ENCODE assay signal across 1 cellular context in the genomic region with DNA sequence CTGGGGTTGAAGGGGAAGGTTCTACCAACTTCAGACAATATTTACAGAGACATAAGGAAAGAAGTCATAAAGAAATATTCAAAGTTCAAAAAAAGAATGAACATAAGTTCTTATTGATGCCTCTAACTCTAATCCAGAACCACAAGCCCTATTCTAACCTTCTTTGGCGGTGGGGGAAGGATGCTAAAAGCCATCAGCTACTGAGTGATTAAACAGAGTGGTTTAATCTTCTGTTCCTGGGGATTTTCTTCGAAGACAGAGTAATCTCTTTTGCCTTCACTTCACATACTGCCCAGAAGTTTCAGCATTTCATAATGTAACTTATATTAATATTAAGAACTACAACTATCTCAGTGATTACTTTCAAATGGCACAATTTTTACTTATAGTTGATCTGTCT.
TF ChIP-seq lines count a peak whose summit lies in the region.

No MANE protein-coding gene starts in this region.

TF ChIP-seq in endothelial cell of umbilical vein, 7 proteins besides CTCF, POLR2A, EP300 and RAD21:
- TF ChIP-seq MYC (IDR thresholded peaks at IDR 0.05; ENCODE audit: low read depth, low read length): no peak
- no peak for TF ChIP-seq POLR2AphosphoS5 (IDR thresholded peaks at IDR 0.05; ENCODE audit: insufficient read depth, low read depth, low read length)
- TF ChIP-seq GATA2 (IDR thresholded peaks at IDR 0.05; ENCODE audit: insufficient read depth, insufficient read length, low read depth, low read length): no peak
- TF ChIP-seq JUN (IDR thresholded peaks at IDR 0.05; ENCODE audit: borderline replicate concordance, insufficient read depth, insufficient read length, low read depth): no peak
- TF ChIP-seq EZH2 (IDR thresholded peaks at IDR 0.05; ENCODE audit: borderline replicate concordance, low read depth, low read length, severe bottlenecking): no peak
- TF ChIP-seq, protein P1, sequence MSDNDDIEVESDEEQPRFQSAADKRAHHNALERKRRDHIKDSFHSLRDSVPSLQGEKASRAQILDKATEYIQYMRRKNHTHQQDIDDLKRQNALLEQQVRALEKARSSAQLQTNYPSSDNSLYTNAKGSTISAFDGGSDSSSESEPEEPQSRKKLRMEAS (IDR thresholded peaks at IDR 0.05; ENCODE audit: insufficient read depth, insufficient read length): no peak
- TF ChIP-seq FOS (IDR thresholded peaks at IDR 0.05; ENCODE audit: borderline replicate concordance, insufficient read depth, low read length): no peak
